In genomic region chr6:160500639-160501038, GRCh38 we compare ENCODE assay signal across 26 cellular contexts.
"Had no signal": no experiment of that assay in that cellular context is flagged by ENCODE, and none has a peak within 500 bp of the region (broad histone marks: within the 10 kb centered on the region; RNA-seq: fewer than 3 reads in every experiment).

No MANE protein-coding gene starts in this region.

- H3K4me1 Mint-ChIP-seq: naive thymus-derived CD8-positive, alpha-beta T cell; stimulated activated naive B cell treated with anti-CD40 and anti-IgM and Interleukin-4, amounts not matched to agents 10 μg/mL and 1 μg/mL and 100 μg/mL, for 72 hours had no signal

- H3K27ac ChIP-seq: lower lobe of right lung, ovary, right atrium auricular region, right lobe of liver, stomach, suprapubic skin, thoracic aorta, tibial artery, upper lobe of right lung had no signal

- DNase-seq: hippocampal formation; kidney glomerular epithelial cell; left cardiac atrium; left ventricle myocardium superior; lower lobe of right lung; mammary epithelial cell; mesenchymal stem cell; naive thymus-derived CD8-positive, alpha-beta T cell; ovary; right lobe of liver; stimulated activated CD4-positive, alpha-beta T cell treated with anti-CD3 and anti-CD28 coated beads, Interleukin-1b, Interleukin-23, amount 100 ng/mL, for 48 hours; stimulated activated CD4-positive, alpha-beta T cell treated with anti-CD3 and anti-CD28 coated beads, Interleukin-2, amount 100 ng/mL, for 48 hours; stimulated activated CD4-positive, alpha-beta T cell treated with anti-CD3 and anti-CD28 coated beads, Interleukin-4, amount 100 ng/mL, for 4 hours; stimulated activated CD8-positive, alpha-beta memory T cell treated with anti-CD3 and anti-CD28 coated beads, Interleukin-4, amount 100 ng/mL, for 48 hours; stimulated activated naive B cell treated with anti-CD40 and anti-IgM and Interleukin-4, amounts not matched to agents 10 μg/mL and 1 μg/mL and 100 μg/mL, for 72 hours; stimulated activated naive CD8-positive, alpha-beta T cell treated with anti-CD3 and anti-CD28 coated beads, Interleukin-15, Interleukin-2, amounts not matched to agents 100 U/mL and 50 U/mL, for 24 hours; stomach; tibial artery; trophoblast cell; upper lobe of right lung had no signal

- H3K4me3 ChIP-seq: lower lobe of right lung, ovary, right atrium auricular region, right lobe of liver, smooth muscle cell, stomach, suprapubic skin, thoracic aorta, tibial artery, upper lobe of right lung had no signal

- H3K27me3 Mint-ChIP-seq: progenitor cell of endocrine pancreas had no signal

- ATAC-seq: left cardiac atrium; left lobe of liver; left ventricle myocardium superior; lower lobe of right lung; naive thymus-derived CD8-positive, alpha-beta T cell; right lobe of liver; stimulated activated naive B cell treated with anti-CD40 and anti-IgM and Interleukin-4, amounts not matched to agents 10 μg/mL and 1 μg/mL and 100 μg/mL, for 72 hours; stimulated activated naive CD8-positive, alpha-beta T cell treated with anti-CD3 and anti-CD28 coated beads, Interleukin-15, Interleukin-2, amounts not matched to agents 100 U/mL and 50 U/mL, for 24 hours; upper lobe of right lung had no signal

- H3K27ac Mint-ChIP-seq: naive thymus-derived CD8-positive, alpha-beta T cell; progenitor cell of endocrine pancreas; stimulated activated naive B cell treated with anti-CD40 and anti-IgM and Interleukin-4, amounts not matched to agents 10 μg/mL and 1 μg/mL and 100 μg/mL, for 72 hours had no signal

- H3K4me3 Mint-ChIP-seq: naive thymus-derived CD8-positive, alpha-beta T cell; stimulated activated naive B cell treated with anti-CD40 and anti-IgM and Interleukin-4, amounts not matched to agents 10 μg/mL and 1 μg/mL and 100 μg/mL, for 72 hours had no signal
